8 cellular contexts compared by ENCODE assay signal in genomic region chr12:110269622-110270124, GRCh38. TPM values are rescaled to one million over a fixed set of nuclear protein-coding genes. Genes with fewer than 3 reads are reported as not detected.
DNase-seq lines count a peak whose midpoint lies in the region; ATAC-seq, FAIRE-seq and TF ChIP-seq lines count a peak whose summit lies in the region.

No MANE protein-coding gene starts in this region.

- intact Hi-C loops in gastrocnemius medialis (cut with DNase I; ENCODE audit: low total_unique reads): loop anchor here (1.0 kb wide), 3 partner anchors 16 to 160 kb away; no protein-coding TSS in a partner anchor

- peak overlapping the region; percentile 63 for H3K27ac Mint-ChIP-seq in glutamatergic neuron (ENCODE audit: unreplicated experiment)

- H3K36me3 Mint-ChIP-seq in glutamatergic neuron (ENCODE audit: unreplicated experiment): no peaks in the 10 kb centered on the region

- H3K4me1 ChIP-seq in gastrocnemius medialis: peaks cover 45 to 58% of the 10 kb centered on the region in 2 donors

- FAIRE-seq in H54 (lab: Jason Lieb, UNC) (no peak), frontal cortex (lab: Jason Lieb, UNC) (no peak)

- H3K36me3 ChIP-seq in gastrocnemius medialis: no peaks in the 10 kb centered on the region

- peak overlapping the region; percentile 82 to 91 (median 88) for H3K27ac ChIP-seq in gastrocnemius medialis

- DNase-seq in H54 (ENCODE audit: insufficient read length, low spot score): peak; percentile 65
- DNase-seq in T1000 (lab: John Stamatoyannopoulos, UW): peak; percentile 3
- no peak for DNase-seq in glutamatergic neuron
- DNase-seq in gastrocnemius medialis: peak in 1 of 2 donors; percentile 30
- DNase-seq in NCI-H2029 treated with DMSO at 0.1 percent for 48 hours (lab: John Stamatoyannopoulos, UW): no peak
- DNase-seq in activated CD4-positive, alpha-beta T cell treated with anti-CD3 and anti-CD28 coated beads for 48 hours: no peak
- DNase-seq in frontal cortex (ENCODE audit: low spot score in 2 of 2): no peak

- peaks cover 28% of the 10 kb centered on the region for H3K4me1 Mint-ChIP-seq in glutamatergic neuron (ENCODE audit: low read depth, unreplicated experiment)

- no peaks in the 10 kb centered on the region for H3K27me3 Mint-ChIP-seq in glutamatergic neuron (ENCODE audit: unreplicated experiment)

- H3K9me3 Mint-ChIP-seq in glutamatergic neuron (ENCODE audit: unreplicated experiment): no peaks in the 10 kb centered on the region

- peak overlapping the region; percentile 16 for H3K4me3 Mint-ChIP-seq in glutamatergic neuron (ENCODE audit: unreplicated experiment)

- peak overlapping the region in 1 of 4 donors; percentile 18 for H3K4me3 ChIP-seq in gastrocnemius medialis

- TF ChIP-seq CTCF in glutamatergic neuron (IDR thresholded peaks at IDR 0.05; ENCODE audit: partially characterized antibody, unreplicated experiment) (no peak), gastrocnemius medialis (IDR thresholded peaks at IDR 0.05 in 4 of 5, conservative IDR thresholded peaks at IDR 0.05 in 1 of 5) (no peak)

- no peaks in the 10 kb centered on the region for H3K27me3 ChIP-seq in gastrocnemius medialis

- in situ Hi-C loops in gastrocnemius medialis (cut with MboI; ENCODE audit: low sequenced_read_pairs in 4 of 4): no loop called here

- TF ChIP-seq POLR2A in H54 (IDR thresholded peaks at IDR 0.05; ENCODE audit: low read depth, low read length) (no peak), gastrocnemius medialis (IDR thresholded peaks at IDR 0.05) (no peak)

- peak in 1 of 2 donors; percentile 29 for ATAC-seq in gastrocnemius medialis
- no peak for ATAC-seq in HG02884 (IDR thresholded peaks at IDR 0.05; ENCODE audit: unreplicated experiment)

- H3K9me3 ChIP-seq in gastrocnemius medialis: no peaks in the 10 kb centered on the region

RNA-seq across cellular contexts. Expression of gene ATP2A2, which starts 11.4 kb away (rescaled TPM):
- 269 TPM for total RNA-seq in glutamatergic neuron (ENCODE audit: unreplicated experiment)
- total RNA-seq in gastrocnemius medialis: 1,000 to 10,000 TPM in 2 of 4 donors, 100 to 1,000 TPM in 2; 788 to 1,983 (median 1,302) TPM
- total RNA-seq in frontal cortex: 149 TPM

Comparison
In these comparisons a context has a peak if more than half of its experiments do, and no peak if none do; other contexts are left out.
1. DNase-seq: peak in H54 (single experiment) and T1000 (single experiment); none in glutamatergic neuron (single experiment), NCI-H2029 treated with DMSO at 0.1 percent for 48 hours (single experiment), activated CD4-positive, alpha-beta T cell treated with anti-CD3 and anti-CD28 coated beads for 48 hours (single experiment) and frontal cortex (0 of 2).